In the genomic region with DNA sequence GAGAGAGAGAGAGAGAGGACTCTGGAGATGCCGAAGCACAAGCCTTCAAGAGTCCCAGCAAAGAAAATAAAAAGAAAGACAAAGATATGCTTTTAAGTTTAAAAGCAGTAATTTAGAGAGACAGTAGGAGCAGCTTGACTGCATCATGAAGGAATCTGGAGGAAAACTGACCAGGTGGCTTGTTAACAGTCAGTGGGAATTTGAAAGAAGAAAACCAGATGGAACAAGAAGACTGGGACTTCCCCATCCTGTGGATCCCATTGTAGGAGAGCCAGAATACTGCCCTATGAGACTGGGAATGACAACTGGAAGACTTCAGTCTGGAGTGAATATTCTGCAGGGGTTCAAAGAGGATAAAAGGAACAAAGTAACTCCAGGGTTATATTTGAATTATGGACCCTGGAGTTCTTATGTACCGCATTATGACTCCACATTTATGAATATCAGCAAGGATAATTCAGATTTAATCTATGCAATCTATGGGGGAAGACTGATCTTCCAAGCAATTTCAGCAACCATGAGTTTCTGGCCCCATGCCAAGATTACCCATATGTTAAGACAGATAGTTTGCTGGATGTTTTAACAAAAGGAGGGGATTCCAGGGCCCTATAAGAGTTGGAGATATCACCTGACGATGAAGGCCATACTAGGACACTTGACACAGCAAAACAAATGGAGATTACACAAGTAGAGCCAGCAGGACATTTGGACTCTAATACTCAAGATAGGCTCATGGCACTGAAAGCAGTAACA, we compare ENCODE assay signal across 31 cellular contexts. TPM values are rescaled to one million over a fixed set of nuclear protein-coding genes. Genes with fewer than 3 reads are reported as not detected.
A peak's percentile ranks its signal among the peaks of the same experiment; 100 is the strongest.
DNase-seq lines count a peak whose midpoint lies in the region; ATAC-seq, FAIRE-seq and TF ChIP-seq lines count a peak whose summit lies in the region.
"Had no signal": no experiment of that assay in that cellular context is flagged by ENCODE, and none has a peak within 500 bp of the region (broad histone marks: within the 10 kb centered on the region; RNA-seq: fewer than 3 reads in every experiment).

No MANE protein-coding gene starts in this region.

- no peaks in the 10 kb centered on the region for H4K20me1 ChIP-seq in HepG2 (ENCODE audit: insufficient read depth, low read length)

- FAIRE-seq in HepG2 (lab: Jason Lieb, UNC): no peak

- CTCF ChIA-PET in HepG2 (lab: Yijun Ruan, JAX; ENCODE audit: low intra/inter-chr PET ratio, low total read pairs): no interaction called here

- no peak for TF ChIP-seq EP300 in HepG2 (IDR thresholded peaks at IDR 0.05; ENCODE audit: low read depth in 2 of 2, low read length in 2 of 2)
- no peak for TF ChIP-seq EP300 in HepG2 (CRISPR knock-in tag; IDR thresholded peaks at IDR 0.05; ENCODE audit: borderline replicate concordance)

- in situ Hi-C loops in HepG2 (cut with HindIII; ENCODE audit: extremely low pct_ligation_motif_present, low pct_unique_long_range_greater_than_20kb): no loop called here

- no peaks in the 10 kb centered on the region for H3K9me3 ChIP-seq in HepG2 (ENCODE audit: low read length)
- H3K9me3 ChIP-seq in right lobe of liver: no peaks in the 10 kb centered on the region
- H3K9me3 ChIP-seq in testis: no peaks in the 10 kb centered on the region
- H3K9me3 ChIP-seq: Peyer's patch had no signal

- POLR2A ChIA-PET in HepG2 (lab: Yijun Ruan, JAX): no interaction called here

- H3K4me2 ChIP-seq in HepG2 (ENCODE audit: low read depth, low read length): no peak overlapping the region

- intact Hi-C loops in HepG2 (cut with micrococcal nuclease; ENCODE audit: unreplicated experiment) (no loop called here), right lobe of liver (cut with DNase I) (no loop called here), testis (cut with DNase I; ENCODE audit: low total_unique reads) (no loop called here)

- H3K79me2 ChIP-seq in HepG2 (ENCODE audit: insufficient read depth, low read length): no peaks in the 10 kb centered on the region

- H3K36me3 ChIP-seq in HepG2 (replicated peaks in 1 of 2; ENCODE audit: control insufficient read depth in 1 of 2, insufficient read depth in 2 of 2, low read length in 2 of 2) (no peaks in the 10 kb centered on the region), right lobe of liver (no peaks in the 10 kb centered on the region), testis (ENCODE audit: low read depth, missing control alignments) (no peaks in the 10 kb centered on the region)
- H3K36me3 ChIP-seq: Peyer's patch had no signal

- H3K27ac ChIP-seq in HepG2 (ENCODE audit: extremely low read length, insufficient read depth, low read length): no peak overlapping the region
- no peak overlapping the region for H3K27ac ChIP-seq in right lobe of liver
- no peak overlapping the region for H3K27ac ChIP-seq in testis
- H3K27ac ChIP-seq: Peyer's patch, SJCRH30 had no signal

- no peak for ATAC-seq in HepG2
- no peak for ATAC-seq in right lobe of liver
- ATAC-seq in SK-N-SH treated with all-trans-retinoic acid at 6 μM for 48 hours: peak; percentile 90
- no peak for ATAC-seq in GM21825 (IDR thresholded peaks at IDR 0.05; ENCODE audit: unreplicated experiment)
- no peak for ATAC-seq in HG03520 (IDR thresholded peaks at IDR 0.05; ENCODE audit: unreplicated experiment)
- ATAC-seq: activated CD8-positive, alpha-beta T cell treated with anti-CD3 and anti-CD28 coated beads for 36 hours; sciatic nerve; stimulated activated memory B cell treated with anti-CD40 and anti-IgM and Interleukin-4, amounts not matched to agents 10 μg/mL and 1 μg/mL and 100 μg/mL, for 72 hours; T-cell had no signal

- WGBS in HepG2 (ENCODE audit: low lambda C conversion rate): 48% methylated on average over 3 of the region's 3 CpGs
- 67% methylated on average over 3 of the region's 3 CpGs for WGBS in right lobe of liver (ENCODE audit: insufficient coverage, low coverage, low lambda C conversion rate, missing lambda C conversion rate)
- 64 to 77% methylated on average over 3 of the region's 3 CpGs for WGBS in testis, 2 donors

- TF ChIP-seq CTCF in HepG2 (CRISPR knock-in tag; IDR thresholded peaks at IDR 0.05): no peak
- no peak for TF ChIP-seq CTCF in right lobe of liver (IDR thresholded peaks at IDR 0.05)
- TF ChIP-seq CTCF in testis (IDR thresholded peaks at IDR 0.05): no peak

- H3K4me1 ChIP-seq in HepG2 (ENCODE audit: insufficient read depth, low read length) (no peaks in the 10 kb centered on the region), right lobe of liver (no peaks in the 10 kb centered on the region), testis (no peaks in the 10 kb centered on the region)
- H3K4me1 ChIP-seq: Peyer's patch had no signal

- H3K27me3 ChIP-seq in HepG2 (ENCODE audit: control insufficient read depth in 1 of 2, insufficient read depth in 2 of 2, low read length in 2 of 2) (no peaks in the 10 kb centered on the region), right lobe of liver (no peaks in the 10 kb centered on the region), testis (no peaks in the 10 kb centered on the region)
- H3K27me3 ChIP-seq: Peyer's patch, SJCRH30 had no signal

- DNase-seq in HepG2 (ENCODE audit: low spot score): no peak
- DNase-seq in right lobe of liver: no peak
- DNase-seq in left kidney (ENCODE audit: low read depth, low spot score): peak; percentile 46
- DNase-seq in testis: no peak
- DNase-seq in stimulated activated CD4-positive, alpha-beta T cell treated with anti-CD3 and anti-CD28 coated beads, Interleukin-2, amount 100 ng/mL, for 24 hours: no peak
- DNase-seq: activated CD4-positive, CD25-positive, alpha-beta regulatory T cell treated with anti-CD3 and anti-CD28 coated beads, Interleukin-2, amount 50 U/mL, for 72 hours; activated CD8-positive, alpha-beta T cell treated with anti-CD3 and anti-CD28 coated beads for 36 hours; anterior cingulate cortex; C1 segment of cervical spinal cord; caudate nucleus; COR-L47; DND-41; glutamatergic neuron; H9; MM.1S; NCI-H1417; NCI-H2081 treated with DMSO at 0.1 percent for 48 hours; NCI-H510A; Peyer's patch; stimulated activated CD4-positive, alpha-beta T cell treated with anti-CD3 and anti-CD28 coated beads, Interleukin-4, amount 100 ng/mL, for 4 hours; T-cell had no signal

- H2AFZ ChIP-seq in HepG2 (ENCODE audit: low read length): no peak overlapping the region

- H3K4me3 ChIP-seq in HepG2 (replicated peaks in 1 of 3; ENCODE audit: insufficient read depth in 1 of 3, low read depth in 2 of 3, low read length in 3 of 3): no peak overlapping the region
- no peak overlapping the region for H3K4me3 ChIP-seq in right lobe of liver
- no peak overlapping the region for H3K4me3 ChIP-seq in testis
- H3K4me3 ChIP-seq: lung, Peyer's patch, SJCRH30 had no signal

- TF ChIP-seq POLR2A in HepG2 (IDR thresholded peaks at IDR 0.05; ENCODE audit: insufficient read depth in 1 of 2, low read depth in 2 of 2, low read length in 2 of 2) (no peak), right lobe of liver (IDR thresholded peaks at IDR 0.05) (no peak), testis (IDR thresholded peaks at IDR 0.05) (no peak)

- no TSS peak for BruUV-seq in HepG2 (replicated peaks; lab: Mats Ljungman, UMichigan)

- H3K9ac ChIP-seq in HepG2 (ENCODE audit: insufficient read depth, low read depth, low read length): no peak overlapping the region

- TF ChIP-seq RAD21 in HepG2 (CRISPR knock-in tag; IDR thresholded peaks at IDR 0.05): no peak

TF ChIP-seq in HepG2, 621 proteins besides CTCF, POLR2A, EP300 and RAD21 (continues in another document):
- TF ChIP-seq FOXO1 (CRISPR knock-in tag; IDR thresholded peaks at IDR 0.05): no peak
- no peak for TF ChIP-seq NONO (IDR thresholded peaks at IDR 0.05)
- no peak for TF ChIP-seq NONO (CRISPR knock-in tag; conservative IDR thresholded peaks at IDR 0.05)
- no peak for TF ChIP-seq ZNF335 (CRISPR knock-in tag; IDR thresholded peaks at IDR 0.05)
- TF ChIP-seq RFX3 (CRISPR knock-in tag; IDR thresholded peaks at IDR 0.05): no peak
- TF ChIP-seq SRSF1 (optimal IDR thresholded peaks at IDR 0.05; ENCODE audit: low read depth, low read length): no peak
- no peak for TF ChIP-seq ZMYM3 (CRISPR knock-in tag; IDR thresholded peaks at IDR 0.05)

TF ChIP-seq in SK-N-SH treated with all-trans-retinoic acid at 6 μM for 48 hours, 23 proteins besides CTCF, POLR2A, EP300 and RAD21 (continues in another document):
- no peak for TF ChIP-seq BACH2 (CRISPR knock-in tag; IDR thresholded peaks at IDR 0.05; ENCODE audit: borderline replicate concordance)
- no peak for TF ChIP-seq ZFP3 (CRISPR knock-in tag; IDR thresholded peaks at IDR 0.05)
- TF ChIP-seq GLIS3 (CRISPR knock-in tag; IDR thresholded peaks at IDR 0.05): no peak
- no peak for TF ChIP-seq ARNTL (CRISPR knock-in tag; IDR thresholded peaks at IDR 0.05; ENCODE audit: borderline replicate concordance, low read depth)
- no peak for TF ChIP-seq ZNF565 (CRISPR knock-in tag; conservative IDR thresholded peaks at IDR 0.05; ENCODE audit: low read depth)

RNA-seq across cellular contexts. Expression of gene PLN, which starts 46.1 kb away (rescaled TPM):
- not detected in 2 replicates for total RNA-seq in HepG2 (2016; rRNA removed; fragmentation: Illumina TruSeq; extraction: Trizol)
- total RNA-seq in HepG2 (2016; cell fraction: cytosol; rRNA removed; fragmentation: Illumina TruSeq; extraction: Trizol; ENCODE audit: low read depth): not detected in 2 replicates
- not detected in 2 replicates for total RNA-seq in HepG2 (2016; cell fraction: insoluble cytoplasmic fraction; rRNA removed; fragmentation: Illumina TruSeq; extraction: Trizol)
- not detected in 2 replicates for total RNA-seq in HepG2 (2016; cell fraction: membrane; rRNA removed; fragmentation: Illumina TruSeq; extraction: Trizol)
- not detected in 2 replicates for total RNA-seq in HepG2 (2016; cell fraction: nucleus; rRNA removed; fragmentation: Illumina TruSeq; extraction: Trizol)
- not detected in 2 replicates for polyA plus RNA-seq in HepG2 (2011; rRNA removed)
- polyA plus RNA-seq in HepG2 (2011; cell fraction: cytosol; rRNA removed): not detected in 2 replicates
- polyA plus RNA-seq in HepG2 (2011; cell fraction: nucleus; rRNA removed): not detected in 2 replicates
- polyA plus RNA-seq in HepG2 (2012): not detected in 2 replicates
- not detected in 2 replicates for polyA plus RNA-seq in HepG2 (2016; cell fraction: cytosol; fragmentation: Illumina TruSeq; extraction: Trizol; ENCODE audit: low read depth)
- polyA plus RNA-seq in HepG2 (2016; cell fraction: insoluble cytoplasmic fraction; fragmentation: Illumina TruSeq; extraction: Trizol; ENCODE audit: low read depth): not detected in 2 replicates
- polyA plus RNA-seq in HepG2 (2016; cell fraction: membrane; fragmentation: Illumina TruSeq; extraction: Trizol; ENCODE audit: low read depth): not detected in 2 replicates
- polyA plus RNA-seq in HepG2 (2016; cell fraction: nucleus; fragmentation: Illumina TruSeq; extraction: Trizol; ENCODE audit: insufficient read depth, low read depth): not detected in 2 replicates
- polyA minus RNA-seq in HepG2 (2011; rRNA and poly(A)+ RNA removed; ENCODE audit: low replicate concordance): not detected in 2 replicates
- not detected in 2 replicates for polyA minus RNA-seq in HepG2 (2011; cell fraction: cytosol; rRNA and poly(A)+ RNA removed)
- polyA minus RNA-seq in HepG2 (2011; cell fraction: nucleus; rRNA and poly(A)+ RNA removed): not detected in 2 replicates
- under 1 TPM in 4 of 6 experiments, not detected in 2; 0.12 to 0.25 (median 0.20) TPM for total RNA-seq in right lobe of liver
- 1 to 10 TPM; 2.0 to 5.0 TPM for total RNA-seq in testis
- 15.2 TPM for polyA plus RNA-seq in testis (ENCODE audit: insufficient read depth, low read depth, low replicate concordance)
- total RNA-seq: activated CD8-positive, alpha-beta T cell treated with anti-CD3 and anti-CD28 coated beads for 36 hours; activated T-helper 2 cell treated with anti-CD3 and anti-CD28 coated beads, Interferon-gamma antibody, Interleukin-2, Interleukin-4, amounts not matched to agents 10 μg/mL and 5 μg/mL and 100 μg/mL, durations not matched to agents 14 hours and 24 hours and 36 hours; dermis microvascular lymphatic vessel endothelial cell; H9; kidney epithelial cell had no signal
